ENCODE assay signal across 27 cellular contexts in genomic region chr12:110170535-110171185, GRCh38. TPM values are rescaled to one million over a fixed set of nuclear protein-coding genes. Genes with fewer than 3 reads are reported as not detected.
DNase-seq lines count a peak whose midpoint lies in the region; ATAC-seq, FAIRE-seq and TF ChIP-seq lines count a peak whose summit lies in the region.
"Had no signal": no experiment of that assay in that cellular context is flagged by ENCODE, and none has a peak within 500 bp of the region (broad histone marks: within the 10 kb centered on the region; RNA-seq: fewer than 3 reads in every experiment).

No MANE protein-coding gene starts in this region.

- no peaks in the 10 kb centered on the region for H3K27me3 Mint-ChIP-seq in astrocyte (ENCODE audit: low read depth, unreplicated experiment)
- no peaks in the 10 kb centered on the region for H3K27me3 Mint-ChIP-seq in nephron progenitor cell (ENCODE audit: low read depth, poor library complexity)
- H3K27me3 Mint-ChIP-seq: activated naive CD8-positive, alpha-beta T cell treated with anti-CD3 and anti-CD28 coated beads, Interleukin-2, amount 10 ng/mL, durations not matched to agents 7 days and 5 days; progenitor cell of endocrine pancreas; T-cell had no signal

- H3K36me3 ChIP-seq in A673 (ENCODE audit: insufficient read depth, low read length, poor library complexity, severe bottlenecking): no peaks in the 10 kb centered on the region
- H3K36me3 ChIP-seq in astrocyte (ENCODE audit: insufficient read depth, low read length): peaks cover 2% of the 10 kb centered on the region
- peaks cover 0 to 16% (median 3%) of the 10 kb centered on the region in 9 donors for H3K36me3 ChIP-seq in heart left ventricle
- H3K36me3 ChIP-seq: left lung, neutrophil had no signal

- H3K4me3 ChIP-seq in A673 (ENCODE audit: low read depth, low read length, poor library complexity, severe bottlenecking) (no peak overlapping the region), astrocyte (ENCODE audit: insufficient read depth, low read depth, low read length) (no peak overlapping the region), heart left ventricle (no peak overlapping the region)
- H3K4me3 ChIP-seq: left lung, PC-9, suprapubic skin had no signal

- no peaks in the 10 kb centered on the region for H4K20me1 ChIP-seq in astrocyte (ENCODE audit: insufficient read depth, low read length)

- intact Hi-C loops in A673 (cut with micrococcal nuclease; ENCODE audit: unreplicated experiment): no loop called here
- intact Hi-C loops in heart left ventricle (cut with DNase I): loop anchor here in 2 of 10 donors (10.0 kb wide), 2 partner anchors 66 to 74 kb away; no protein-coding TSS in a partner anchor

- H3K27ac ChIP-seq in A673 (ENCODE audit: low read depth, low read length, poor library complexity, severe bottlenecking) (peak overlapping the region; percentile 67), astrocyte (ENCODE audit: low read depth, low read length) (no peak overlapping the region), heart left ventricle (peak overlapping the region; percentile 1 to 74 (median 63))
- H3K27ac ChIP-seq: left lung, neutrophil, PC-9, suprapubic skin had no signal

- BruUV-seq in A673 (replicated peaks; lab: Mats Ljungman, UMichigan): no TSS peak

- no peaks in the 10 kb centered on the region for H3K79me2 ChIP-seq in astrocyte (ENCODE audit: insufficient read depth, low read length)

- H3K27ac Mint-ChIP-seq in astrocyte (ENCODE audit: unreplicated experiment) (no peak overlapping the region), nephron progenitor cell (peak overlapping the region; percentile 32)
- H3K27ac Mint-ChIP-seq: activated naive CD8-positive, alpha-beta T cell treated with anti-CD3 and anti-CD28 coated beads, Interleukin-2, amount 10 ng/mL, durations not matched to agents 7 days and 5 days; progenitor cell of endocrine pancreas; T-cell had no signal

- H3K27me3 ChIP-seq in A673 (replicated peaks; ENCODE audit: insufficient read depth, low read depth, low read length, poor library complexity) (no peaks in the 10 kb centered on the region), astrocyte (ENCODE audit: insufficient read depth, low read length) (no peaks in the 10 kb centered on the region), heart left ventricle (no peaks in the 10 kb centered on the region)
- H3K27me3 ChIP-seq: left lung, neutrophil, suprapubic skin had no signal

- H3K9me3 Mint-ChIP-seq in astrocyte (ENCODE audit: unreplicated experiment) (no peaks in the 10 kb centered on the region), nephron progenitor cell (peaks cover 13% of the 10 kb centered on the region)
- H3K9me3 Mint-ChIP-seq: activated naive CD8-positive, alpha-beta T cell treated with anti-CD3 and anti-CD28 coated beads, Interleukin-2, amount 10 ng/mL, durations not matched to agents 7 days and 5 days; T-cell had no signal

- H2AFZ ChIP-seq in astrocyte (ENCODE audit: low read depth, low read length): no peak overlapping the region
- H2AFZ ChIP-seq: PC-9 had no signal

- no peak for FAIRE-seq in astrocyte (lab: Jason Lieb, UNC)
- FAIRE-seq: endothelial cell of umbilical vein had no signal

- DNase-seq in A673 (ENCODE audit: low spot score): no peak
- peak; percentile 33 for DNase-seq in astrocyte (ENCODE audit: low read depth)
- DNase-seq in heart left ventricle: no peak
- DNase-seq in nephron progenitor cell: no peak
- DNase-seq in activated CD4-positive, alpha-beta T cell treated with anti-CD3 and anti-CD28 coated beads for 4 hours: no peak
- no peak for DNase-seq in NCI-H510A treated with DMSO at 0.1 percent for 48 hours (lab: John Stamatoyannopoulos, UW)
- no peak for DNase-seq in RKO (ENCODE audit: low spot score)
- no peak for DNase-seq in effector CD4-positive, alpha-beta T cell
- DNase-seq: activated CD4-positive, alpha-beta T cell treated with anti-CD3 and anti-CD28 coated beads, Interleukin-2, amount 50 U/mL, for 1 hour; activated gamma-delta T cell; activated naive CD8-positive, alpha-beta T cell treated with anti-CD3 and anti-CD28 coated beads, Interleukin-2, amount 10 ng/mL, durations not matched to agents 7 days and 5 days; activated T-cell treated with anti-CD3 and anti-CD28 coated beads, Interleukin-2, amount 50 U/mL, for 1 hour; Kasumi-1; left lung; mesendoderm; MV-4-11; NCI-H1436; NCI-H226; PC-9; SHP77; stimulated activated naive CD4-positive, alpha-beta T cell treated with Interleukin-2 at 50 U/mL for 16 hours; T-cell had no signal

- H3K4me1 ChIP-seq in A673 (ENCODE audit: insufficient read depth, low read length, poor library complexity, severe bottlenecking): peaks cover 61% of the 10 kb centered on the region
- no peaks in the 10 kb centered on the region for H3K4me1 ChIP-seq in astrocyte (ENCODE audit: insufficient read depth, low read length)
- H3K4me1 ChIP-seq in heart left ventricle: peaks cover 0 to 32% (median 8%) of the 10 kb centered on the region in 12 donors
- H3K4me1 ChIP-seq: left lung had no signal

- H3K36me3 Mint-ChIP-seq in astrocyte (ENCODE audit: low read depth, unreplicated experiment) (peaks cover 8% of the 10 kb centered on the region), nephron progenitor cell (ENCODE audit: low read depth) (peaks cover 68% of the 10 kb centered on the region)
- H3K36me3 Mint-ChIP-seq: activated naive CD8-positive, alpha-beta T cell treated with anti-CD3 and anti-CD28 coated beads, Interleukin-2, amount 10 ng/mL, durations not matched to agents 7 days and 5 days; T-cell had no signal

- no peak overlapping the region for H3K9ac ChIP-seq in astrocyte (ENCODE audit: low read length)

- peak; percentile 72 to 86 (median 80) for ATAC-seq in heart left ventricle
- ATAC-seq: HCT116, left lung, T-cell had no signal

- H3K4me1 Mint-ChIP-seq in astrocyte (ENCODE audit: low read depth, unreplicated experiment): no peaks in the 10 kb centered on the region
- H3K4me1 Mint-ChIP-seq in nephron progenitor cell: peaks cover 9% of the 10 kb centered on the region
- H3K4me1 Mint-ChIP-seq: activated naive CD8-positive, alpha-beta T cell treated with anti-CD3 and anti-CD28 coated beads, Interleukin-2, amount 10 ng/mL, durations not matched to agents 7 days and 5 days had no signal

- no peaks in the 10 kb centered on the region for H3K9me3 ChIP-seq in A673 (ENCODE audit: low read depth, low read length, poor library complexity, severe bottlenecking)
- no peaks in the 10 kb centered on the region for H3K9me3 ChIP-seq in astrocyte (ENCODE audit: insufficient read depth, low read depth, low read length)
- H3K9me3 ChIP-seq in heart left ventricle: no peaks in the 10 kb centered on the region
- H3K9me3 ChIP-seq: left lung, neutrophil, suprapubic skin had no signal

- POLR2A ChIA-PET in A673 (lab: Charles Lee; ENCODE audit: low non-redundant PET): interaction anchor here (0.9 kb wide), 1 partner anchor 19 kb away, joined by 5 read pairs; no protein-coding TSS in a partner anchor

- H3K4me2 ChIP-seq in astrocyte (ENCODE audit: low read length): no peak overlapping the region
- H3K4me2 ChIP-seq: PC-9 had no signal

- CTCF ChIA-PET in A673 (lab: Charles Lee): no interaction called here

- no peak for TF ChIP-seq CTCF in A673 (conservative IDR thresholded peaks at IDR 0.05; ENCODE audit: low read depth, low read length)
- TF ChIP-seq CTCF in astrocyte (IDR thresholded peaks at IDR 0.05; ENCODE audit: insufficient read depth, low read depth, low read length): no peak
- TF ChIP-seq CTCF in heart left ventricle (IDR thresholded peaks at IDR 0.05): no peak
- no peak for TF ChIP-seq CTCF in nephron progenitor cell (IDR thresholded peaks at IDR 0.05)

- TF ChIP-seq POLR2A in heart left ventricle (IDR thresholded peaks at IDR 0.05): no peak

- H3K4me3 Mint-ChIP-seq in astrocyte (ENCODE audit: unreplicated experiment) (no peak overlapping the region), nephron progenitor cell (no peak overlapping the region)
- H3K4me3 Mint-ChIP-seq: activated naive CD8-positive, alpha-beta T cell treated with anti-CD3 and anti-CD28 coated beads, Interleukin-2, amount 10 ng/mL, durations not matched to agents 7 days and 5 days; T-cell had no signal

RNA-seq across cellular contexts. Expression of gene IFT81, which starts 46.5 kb away (rescaled TPM):
- 32.9 and 37.3 TPM in 2 replicates for total RNA-seq in A673 (2021)
- total RNA-seq in astrocyte: 12.3 and 12.5 TPM in 2 replicates
- 1 to 10 TPM; 6.1 to 9.8 (median 8.9) TPM for total RNA-seq in heart left ventricle
- 1 to 10 TPM; 4.3 to 6.7 TPM for polyA plus RNA-seq in heart left ventricle
